ENCODE assay signal across 11 cellular contexts in the genomic region with DNA sequence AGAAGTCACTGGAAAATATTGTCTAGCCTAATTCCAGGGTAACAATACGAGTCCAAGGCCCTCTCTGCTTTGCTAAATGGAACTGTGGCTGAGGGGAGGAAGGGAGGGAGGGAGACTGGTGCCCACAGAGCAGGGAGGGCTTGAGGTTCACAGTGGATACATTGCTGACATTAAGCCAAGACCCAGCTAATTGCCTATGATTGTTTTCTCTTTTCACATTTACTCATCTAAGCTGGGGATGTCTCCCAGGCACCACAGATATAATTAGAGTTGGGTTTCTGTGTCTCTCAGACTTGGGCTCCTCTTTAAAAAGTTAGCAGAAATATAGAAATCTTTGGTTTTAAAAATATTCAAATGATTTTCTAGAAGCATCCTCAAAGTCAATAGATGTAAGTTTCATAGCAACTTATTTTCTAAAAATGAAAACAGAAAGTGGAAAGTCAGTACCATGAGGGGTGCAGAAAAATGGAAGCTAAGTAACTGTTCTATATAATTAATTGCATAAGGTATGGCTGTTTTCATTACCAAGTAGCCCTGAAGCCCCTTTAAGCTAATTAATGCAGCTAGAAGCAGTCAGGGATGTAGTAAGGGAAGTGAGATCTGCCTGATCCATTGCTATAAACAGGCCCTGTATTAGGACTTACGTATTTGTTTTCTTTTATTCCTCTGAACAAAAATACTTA.
DNase-seq lines count a peak whose midpoint lies in the region; ATAC-seq and TF ChIP-seq lines count a peak whose summit lies in the region.
"Had no signal": no experiment of that assay in that cellular context is flagged by ENCODE, and none has a peak within 500 bp of the region (broad histone marks: within the 10 kb centered on the region; RNA-seq: fewer than 3 reads in every experiment).

No MANE protein-coding gene starts in this region.

- no peak overlapping the region for H3K27ac ChIP-seq in stomach

- H3K36me3 ChIP-seq in stomach, result no peaks in the 10 kb centered on the region

- in situ Hi-C loops in KBM-7 (cut with MboI; ENCODE audit: low pct_unique_long_range_greater_than_20kb, low sequenced_read_pairs), result no loop called here

- DNase-seq in DMS 273 treated with DMSO at 0.1 percent for 48 hours (lab: John Stamatoyannopoulos, UW) (peak; percentile 57), stomach (no peak), KBM-7 (no peak), left colon (no peak)
- DNase-seq: effector CD4-positive, alpha-beta T cell; GOT3 had no signal

- intact Hi-C loops in stomach (cut with DNase I; ENCODE audit: low total_unique reads) (no loop called here), left colon (cut with DNase I, micrococcal nuclease) (no loop called here)

- no peaks in the 10 kb centered on the region for H3K4me1 ChIP-seq in stomach

- H3K27me3 ChIP-seq in stomach, result no peaks in the 10 kb centered on the region

- no peaks in the 10 kb centered on the region for H3K9me3 ChIP-seq in stomach

- TF ChIP-seq CTCF in stomach (IDR thresholded peaks at IDR 0.05), result no peak

- no peak overlapping the region for H3K4me3 ChIP-seq in stomach
- H3K4me3 ChIP-seq: lung had no signal

- TF ChIP-seq EP300 in stomach (IDR thresholded peaks at IDR 0.05), result no peak

- 55 to 89% (median 81%) methylated on average over 2 of the region's 2 CpGs for WGBS in stomach, 5 donors

- ATAC-seq in GM19328 (IDR thresholded peaks at IDR 0.05; ENCODE audit: unreplicated experiment) (peak; percentile 37), HG02642 (IDR thresholded peaks at IDR 0.05; ENCODE audit: poor library complexity, unreplicated experiment) (peak; percentile 52), HG03378 (IDR thresholded peaks at IDR 0.05; ENCODE audit: unreplicated experiment) (peak; percentile 46), left colon (no peak)
- no peak for ATAC-seq in activated CD4-positive, CD25-positive, alpha-beta regulatory T cell treated with anti-CD3 and anti-CD28 coated beads, Interleukin-2, amount 50 U/mL, for 24 hours

- no peak for TF ChIP-seq POLR2A in stomach (IDR thresholded peaks at IDR 0.05)

Comparison
In these comparisons a context has a peak if more than half of its experiments do, and no peak if none do; other contexts are left out.
1. ATAC-seq: peak in GM19328 (single experiment), HG02642 (single experiment) and HG03378 (single experiment); none in activated CD4-positive, CD25-positive, alpha-beta regulatory T cell treated with anti-CD3 and anti-CD28 coated beads, Interleukin-2, amount 50 U/mL, for 24 hours (0 of 2) and left colon (single experiment).